ENCODE assay signal across 2 cellular contexts in the genomic region with DNA sequence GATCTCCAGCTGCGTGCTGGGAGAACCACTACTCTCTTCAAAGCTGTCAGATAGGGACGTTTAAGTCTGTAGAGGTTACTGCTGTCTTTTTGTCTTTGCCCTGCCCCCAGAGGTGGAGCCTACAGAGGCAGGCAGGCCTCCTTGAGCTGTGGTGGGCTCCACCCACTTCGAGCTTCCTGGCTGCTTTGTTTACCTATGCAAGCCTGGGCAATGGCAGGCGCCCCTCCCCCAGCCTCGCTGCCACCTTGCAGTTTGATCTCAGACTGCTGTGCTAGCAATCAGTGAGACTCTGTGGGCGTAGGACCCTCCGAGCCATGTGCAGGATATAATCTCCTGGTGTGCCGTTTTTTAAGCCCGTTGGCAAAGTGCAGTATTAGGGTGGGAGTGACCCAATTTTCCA.
TF ChIP-seq lines count a peak whose summit lies in the region.
"Not testable (repeated sequence)": the region's sequence is repeated elsewhere in the genome, so short reads cannot be mapped to it uniquely, and the experiment has no call there.

No MANE protein-coding gene starts in this region.

TF ChIP-seq in A549, 52 proteins besides CTCF, POLR2A, EP300 and RAD21:
- TF ChIP-seq, protein P1, sequence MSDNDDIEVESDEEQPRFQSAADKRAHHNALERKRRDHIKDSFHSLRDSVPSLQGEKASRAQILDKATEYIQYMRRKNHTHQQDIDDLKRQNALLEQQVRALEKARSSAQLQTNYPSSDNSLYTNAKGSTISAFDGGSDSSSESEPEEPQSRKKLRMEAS (IDR thresholded peaks at IDR 0.05): 0 out of 2 replicates have a peak, but pooled peaks have one; percentile 21

TF ChIP-seq in HepG2, 621 proteins besides CTCF, POLR2A, EP300 and RAD21:
- not testable (repeated sequence) for TF ChIP-seq FOXA1 (IDR thresholded peaks at IDR 0.05)
- TF ChIP-seq FOXA1 (CRISPR knock-in tag; IDR thresholded peaks at IDR 0.05) (peak; percentile 62), FOXA3 (CRISPR knock-in tag; IDR thresholded peaks at IDR 0.05) (peak; percentile 50; the same call in 1 of the 2 replicates), SP5 (CRISPR knock-in tag; IDR thresholded peaks at IDR 0.05; ENCODE audit: borderline replicate concordance, low read depth) (0 out of 2 replicates have a peak, but pooled peaks have one; percentile 31)
- TF ChIP-seq, protein P2, sequence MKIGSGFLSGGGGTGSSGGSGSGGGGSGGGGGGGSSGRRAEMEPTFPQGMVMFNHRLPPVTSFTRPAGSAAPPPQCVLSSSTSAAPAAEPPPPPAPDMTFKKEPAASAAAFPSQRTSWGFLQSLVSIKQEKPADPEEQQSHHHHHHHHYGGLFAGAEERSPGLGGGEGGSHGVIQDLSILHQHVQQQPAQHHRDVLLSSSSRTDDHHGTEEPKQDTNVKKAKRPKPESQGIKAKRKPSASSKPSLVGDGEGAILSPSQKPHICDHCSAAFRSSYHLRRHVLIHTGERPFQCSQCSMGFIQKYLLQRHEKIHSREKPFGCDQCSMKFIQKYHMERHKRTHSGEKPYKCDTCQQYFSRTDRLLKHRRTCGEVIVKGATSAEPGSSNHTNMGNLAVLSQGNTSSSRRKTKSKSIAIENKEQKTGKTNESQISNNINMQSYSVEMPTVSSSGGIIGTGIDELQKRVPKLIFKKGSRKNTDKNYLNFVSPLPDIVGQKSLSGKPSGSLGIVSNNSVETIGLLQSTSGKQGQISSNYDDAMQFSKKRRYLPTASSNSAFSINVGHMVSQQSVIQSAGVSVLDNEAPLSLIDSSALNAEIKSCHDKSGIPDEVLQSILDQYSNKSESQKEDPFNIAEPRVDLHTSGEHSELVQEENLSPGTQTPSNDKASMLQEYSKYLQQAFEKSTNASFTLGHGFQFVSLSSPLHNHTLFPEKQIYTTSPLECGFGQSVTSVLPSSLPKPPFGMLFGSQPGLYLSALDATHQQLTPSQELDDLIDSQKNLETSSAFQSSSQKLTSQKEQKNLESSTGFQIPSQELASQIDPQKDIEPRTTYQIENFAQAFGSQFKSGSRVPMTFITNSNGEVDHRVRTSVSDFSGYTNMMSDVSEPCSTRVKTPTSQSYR (CRISPR knock-in tag; IDR thresholded peaks at IDR 0.05; ENCODE audit: borderline replicate concordance): peak; percentile 89
- TF ChIP-seq, protein P3, sequence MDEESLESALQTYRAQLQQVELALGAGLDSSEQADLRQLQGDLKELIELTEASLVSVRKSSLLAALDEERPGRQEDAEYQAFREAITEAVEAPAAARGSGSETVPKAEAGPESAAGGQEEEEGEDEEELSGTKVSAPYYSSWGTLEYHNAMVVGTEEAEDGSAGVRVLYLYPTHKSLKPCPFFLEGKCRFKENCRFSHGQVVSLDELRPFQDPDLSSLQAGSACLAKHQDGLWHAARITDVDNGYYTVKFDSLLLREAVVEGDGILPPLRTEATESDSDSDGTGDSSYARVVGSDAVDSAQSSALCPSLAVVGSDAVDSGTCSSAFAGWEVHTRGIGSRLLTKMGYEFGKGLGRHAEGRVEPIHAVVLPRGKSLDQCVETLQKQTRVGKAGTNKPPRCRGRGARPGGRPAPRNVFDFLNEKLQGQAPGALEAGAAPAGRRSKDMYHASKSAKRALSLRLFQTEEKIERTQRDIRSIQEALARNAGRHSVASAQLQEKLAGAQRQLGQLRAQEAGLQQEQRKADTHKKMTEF (CRISPR knock-in tag; IDR thresholded peaks at IDR 0.05): 0 out of 2 replicates have a peak, but pooled peaks have one; percentile 32
- TF ChIP-seq, protein P4, sequence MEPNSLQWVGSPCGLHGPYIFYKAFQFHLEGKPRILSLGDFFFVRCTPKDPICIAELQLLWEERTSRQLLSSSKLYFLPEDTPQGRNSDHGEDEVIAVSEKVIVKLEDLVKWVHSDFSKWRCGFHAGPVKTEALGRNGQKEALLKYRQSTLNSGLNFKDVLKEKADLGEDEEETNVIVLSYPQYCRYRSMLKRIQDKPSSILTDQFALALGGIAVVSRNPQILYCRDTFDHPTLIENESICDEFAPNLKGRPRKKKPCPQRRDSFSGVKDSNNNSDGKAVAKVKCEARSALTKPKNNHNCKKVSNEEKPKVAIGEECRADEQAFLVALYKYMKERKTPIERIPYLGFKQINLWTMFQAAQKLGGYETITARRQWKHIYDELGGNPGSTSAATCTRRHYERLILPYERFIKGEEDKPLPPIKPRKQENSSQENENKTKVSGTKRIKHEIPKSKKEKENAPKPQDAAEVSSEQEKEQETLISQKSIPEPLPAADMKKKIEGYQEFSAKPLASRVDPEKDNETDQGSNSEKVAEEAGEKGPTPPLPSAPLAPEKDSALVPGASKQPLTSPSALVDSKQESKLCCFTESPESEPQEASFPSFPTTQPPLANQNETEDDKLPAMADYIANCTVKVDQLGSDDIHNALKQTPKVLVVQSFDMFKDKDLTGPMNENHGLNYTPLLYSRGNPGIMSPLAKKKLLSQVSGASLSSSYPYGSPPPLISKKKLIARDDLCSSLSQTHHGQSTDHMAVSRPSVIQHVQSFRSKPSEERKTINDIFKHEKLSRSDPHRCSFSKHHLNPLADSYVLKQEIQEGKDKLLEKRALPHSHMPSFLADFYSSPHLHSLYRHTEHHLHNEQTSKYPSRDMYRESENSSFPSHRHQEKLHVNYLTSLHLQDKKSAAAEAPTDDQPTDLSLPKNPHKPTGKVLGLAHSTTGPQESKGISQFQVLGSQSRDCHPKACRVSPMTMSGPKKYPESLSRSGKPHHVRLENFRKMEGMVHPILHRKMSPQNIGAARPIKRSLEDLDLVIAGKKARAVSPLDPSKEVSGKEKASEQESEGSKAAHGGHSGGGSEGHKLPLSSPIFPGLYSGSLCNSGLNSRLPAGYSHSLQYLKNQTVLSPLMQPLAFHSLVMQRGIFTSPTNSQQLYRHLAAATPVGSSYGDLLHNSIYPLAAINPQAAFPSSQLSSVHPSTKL (CRISPR knock-in tag; IDR thresholded peaks at IDR 0.05): peak; percentile 48; the same call in 1 of the 2 replicates
